In genomic region chr9:134474656-134475050, GRCh38 we compare ENCODE assay signal across 15 cellular contexts.
A peak's percentile ranks its signal among the peaks of the same experiment; 100 is the strongest.
DNase-seq lines count a peak whose midpoint lies in the region; ATAC-seq and TF ChIP-seq lines count a peak whose summit lies in the region.
"Had no signal": no experiment of that assay in that cellular context is flagged by ENCODE, and none has a peak within 500 bp of the region (broad histone marks: within the 10 kb centered on the region; RNA-seq: fewer than 3 reads in every experiment).

No MANE protein-coding gene starts in this region.

- H3K36me3 ChIP-seq in hepatocyte (replicated peaks; ENCODE audit: insufficient read depth, low read depth) (no peaks in the 10 kb centered on the region), spleen (no peaks in the 10 kb centered on the region), PC-3 (ENCODE audit: low read depth, low read length) (no peaks in the 10 kb centered on the region)
- H3K36me3 ChIP-seq: cardiac muscle cell, Peyer's patch had no signal

- POLR2A ChIA-PET in CD4-positive, alpha-beta T cell (lab: Charles Lee) = interaction anchor here (1.1 to 1.7 kb wide), 2 partner anchors 18 to 25 kb away, joined by 4 to 8 read pairs; no protein-coding TSS in a partner anchor
- POLR2A ChIA-PET in activated CD8-positive, alpha-beta T cell treated with anti-CD3 and anti-CD28 coated beads for 36 hours (lab: Charles Lee) = interaction anchor here (0.9 to 1.5 kb wide), 3 partner anchors 12 to 69 kb away, joined by 3 to 6 read pairs (median 5); no protein-coding TSS in a partner anchor
- POLR2A ChIA-PET in PC-3 (lab: Charles Lee; ENCODE audit: unreplicated experiment) = no interaction called here

- no peaks in the 10 kb centered on the region for H3K36me3 Mint-ChIP-seq in CD4-positive, alpha-beta T cell (ENCODE audit: low read depth)
- H3K36me3 Mint-ChIP-seq in activated CD8-positive, alpha-beta T cell treated with anti-CD3 and anti-CD28 coated beads for 36 hours (ENCODE audit: low read depth) = no peaks in the 10 kb centered on the region
- H3K36me3 Mint-ChIP-seq: CD8-positive, alpha-beta memory T cell had no signal

- peaks cover 6% of the 10 kb centered on the region for H3K4me1 Mint-ChIP-seq in CD4-positive, alpha-beta T cell (ENCODE audit: low read depth)
- peaks cover 7% of the 10 kb centered on the region for H3K4me1 Mint-ChIP-seq in activated CD8-positive, alpha-beta T cell treated with anti-CD3 and anti-CD28 coated beads for 36 hours (ENCODE audit: low read depth)
- H3K4me1 Mint-ChIP-seq: CD8-positive, alpha-beta memory T cell had no signal

- no peak for DNase-seq in CD4-positive, alpha-beta T cell
- DNase-seq in activated CD8-positive, alpha-beta T cell treated with anti-CD3 and anti-CD28 coated beads for 36 hours = no peak
- DNase-seq in hepatocyte (ENCODE audit: low spot score) (no peak), spleen (no peak), SHP77 (lab: John Stamatoyannopoulos, UW) (no peak), dermis blood vessel endothelial cell (no peak), PC-3 (no peak)
- DNase-seq: activated effector memory CD4-positive, alpha-beta T cell treated with Interleukin-2 at 50 U/mL for 16 hours; NCI-H1417; NCI-H510A treated with DMSO at 0.1 percent for 48 hours had no signal

- no peaks in the 10 kb centered on the region for H3K9me3 Mint-ChIP-seq in CD4-positive, alpha-beta T cell
- H3K9me3 Mint-ChIP-seq in activated CD8-positive, alpha-beta T cell treated with anti-CD3 and anti-CD28 coated beads for 36 hours = no peaks in the 10 kb centered on the region
- H3K9me3 Mint-ChIP-seq: CD8-positive, alpha-beta memory T cell had no signal

- H2AFZ ChIP-seq in hepatocyte = no peak overlapping the region
- no peak overlapping the region for H2AFZ ChIP-seq in PC-3 (ENCODE audit: low read length)
- H2AFZ ChIP-seq: parathyroid adenoma had no signal

- no peak for TF ChIP-seq CTCF in CD4-positive, alpha-beta T cell (IDR thresholded peaks at IDR 0.05)
- no peak for TF ChIP-seq CTCF in activated CD8-positive, alpha-beta T cell treated with anti-CD3 and anti-CD28 coated beads for 36 hours (IDR thresholded peaks at IDR 0.05)
- TF ChIP-seq CTCF in hepatocyte (IDR thresholded peaks at IDR 0.05; ENCODE audit: poor library complexity) (no peak), spleen (IDR thresholded peaks at IDR 0.05 in 8 of 11, conservative IDR thresholded peaks at IDR 0.05 in 3 of 11) (no peak), PC-3 (conservative IDR thresholded peaks at IDR 0.05; ENCODE audit: low read depth, low read length) (no peak)

- H3K27ac Mint-ChIP-seq in CD4-positive, alpha-beta T cell = peak overlapping the region; percentile 95
- peak overlapping the region; percentile 91 for H3K27ac Mint-ChIP-seq in activated CD8-positive, alpha-beta T cell treated with anti-CD3 and anti-CD28 coated beads for 36 hours

- no peak overlapping the region for H3K4me2 ChIP-seq in hepatocyte
- H3K4me2 ChIP-seq in PC-3 (ENCODE audit: low read length) = no peak overlapping the region

- 85% methylated on average over 11 of the region's 12 CpGs for WGBS in hepatocyte (ENCODE audit: low lambda C conversion rate, missing lambda C conversion rate)
- WGBS in spleen, 5 donors = 37 to 100% (median 45%) methylated on average over 1 to 12 of the region's 12 CpGs

- intact Hi-C loops in CD4-positive, alpha-beta T cell (cut with DNase I, micrococcal nuclease) = no loop called here
- intact Hi-C loops in activated CD8-positive, alpha-beta T cell treated with anti-CD3 and anti-CD28 coated beads for 36 hours (cut with micrococcal nuclease) = no loop called here
- intact Hi-C loops in spleen (cut with DNase I; ENCODE audit: low total_unique reads) (no loop called here), PC-3 (cut with micrococcal nuclease) (no loop called here)

- H3K4me1 ChIP-seq in hepatocyte (ENCODE audit: insufficient read depth) (peaks cover 3% of the 10 kb centered on the region), spleen (peaks cover 10 to 20% (median 15%) of the 10 kb centered on the region in 6 donors), PC-3 (ENCODE audit: insufficient read depth, low read length) (no peaks in the 10 kb centered on the region)
- H3K4me1 ChIP-seq: parathyroid adenoma had no signal

- no peaks in the 10 kb centered on the region for H3K27me3 Mint-ChIP-seq in CD4-positive, alpha-beta T cell
- no peaks in the 10 kb centered on the region for H3K27me3 Mint-ChIP-seq in activated CD8-positive, alpha-beta T cell treated with anti-CD3 and anti-CD28 coated beads for 36 hours
- H3K27me3 Mint-ChIP-seq: CD8-positive, alpha-beta memory T cell had no signal

- H3K9me3 ChIP-seq in CD4-positive, alpha-beta T cell (ENCODE audit: control insufficient read depth, low read length) = no peaks in the 10 kb centered on the region
- H3K9me3 ChIP-seq in hepatocyte (ENCODE audit: low read depth) (no peaks in the 10 kb centered on the region), spleen (peaks cover 0 to 4% (median 0%) of the 10 kb centered on the region in 8 donors), PC-3 (ENCODE audit: low read length) (no peaks in the 10 kb centered on the region)
- H3K9me3 ChIP-seq: Peyer's patch had no signal

- H3K4me3 Mint-ChIP-seq in CD4-positive, alpha-beta T cell = no peak overlapping the region
- no peak overlapping the region for H3K4me3 Mint-ChIP-seq in activated CD8-positive, alpha-beta T cell treated with anti-CD3 and anti-CD28 coated beads for 36 hours

- H3F3A ChIP-seq in PC-3 (ENCODE audit: low read length, unreplicated experiment) = no peaks in the 10 kb centered on the region

- CTCF ChIA-PET in CD4-positive, alpha-beta T cell (lab: Charles Lee) = no interaction called here
- CTCF ChIA-PET in activated CD8-positive, alpha-beta T cell treated with anti-CD3 and anti-CD28 coated beads for 36 hours (lab: Charles Lee) = interaction anchor here (1.6 kb wide), 1 partner anchor 29 kb away, joined by 3 read pairs; no protein-coding TSS in a partner anchor
- CTCF ChIA-PET in PC-3 (lab: Charles Lee) = no interaction called here

- H3K9me2 ChIP-seq in hepatocyte (replicated peaks; ENCODE audit: insufficient read depth) = no peaks in the 10 kb centered on the region
- H3K9me2 ChIP-seq in PC-3 (replicated peaks; ENCODE audit: low read length) = no peaks in the 10 kb centered on the region

- no peak overlapping the region for H3K9ac ChIP-seq in PC-3 (ENCODE audit: low read length)
- H3K9ac ChIP-seq: parathyroid adenoma had no signal

- TF ChIP-seq POLR2A in spleen (IDR thresholded peaks at IDR 0.05) = no peak

- ATAC-seq in CD4-positive, alpha-beta T cell (ENCODE audit: poor library complexity) = no peak
- no peak for ATAC-seq in activated CD8-positive, alpha-beta T cell treated with anti-CD3 and anti-CD28 coated beads for 36 hours
- ATAC-seq in HG03039 (IDR thresholded peaks at IDR 0.05; ENCODE audit: unreplicated experiment) (no peak), PC-3 (no peak)

- no TSS peak for BruUV-seq in PC-3 (replicated peaks; lab: Mats Ljungman, UMichigan)

- H3K27me3 ChIP-seq in CD4-positive, alpha-beta T cell (ENCODE audit: control insufficient read depth, insufficient read depth, low read length) = no peaks in the 10 kb centered on the region
- H3K27me3 ChIP-seq in hepatocyte = no peaks in the 10 kb centered on the region
- no peaks in the 10 kb centered on the region for H3K27me3 ChIP-seq in spleen (replicated peaks in 1 of 7)
- no peaks in the 10 kb centered on the region for H3K27me3 ChIP-seq in PC-3 (ENCODE audit: low read length)
- H3K27me3 ChIP-seq: cardiac muscle cell, Peyer's patch had no signal

- no peak overlapping the region for H3K27ac ChIP-seq in CD4-positive, alpha-beta T cell (ENCODE audit: low read depth, low read length)
- H3K27ac ChIP-seq in hepatocyte (peak overlapping the region; percentile 92), spleen (peak overlapping the region in 7 of 8 donors; percentile 14 to 86 (median 75)), PC-3 (ENCODE audit: low read length) (no peak overlapping the region)
- H3K27ac ChIP-seq: cardiac muscle cell, parathyroid adenoma had no signal

- H4K20me1 ChIP-seq in hepatocyte (ENCODE audit: insufficient read depth, poor library complexity, severe bottlenecking) (no peaks in the 10 kb centered on the region), PC-3 (ENCODE audit: low read length) (no peaks in the 10 kb centered on the region)

- H3K79me2 ChIP-seq in hepatocyte = no peaks in the 10 kb centered on the region
- no peaks in the 10 kb centered on the region for H3K79me2 ChIP-seq in PC-3 (ENCODE audit: low read length)
- H3K79me2 ChIP-seq: parathyroid adenoma had no signal

- H3K4me3 ChIP-seq in hepatocyte (no peak overlapping the region), spleen (no peak overlapping the region), PC-3 (ENCODE audit: low read length) (no peak overlapping the region)
- H3K4me3 ChIP-seq: cardiac muscle cell, Peyer's patch had no signal

Comparison
In these comparisons a context has a peak if more than half of its experiments do, and no peak if none do; other contexts are left out.
1. H3K27ac ChIP-seq: peak in hepatocyte (single experiment) and spleen (7 of 8); none in CD4-positive, alpha-beta T cell (single experiment) and PC-3 (single experiment).